ENCODE assay signal across 18 cellular contexts in the genomic region with DNA sequence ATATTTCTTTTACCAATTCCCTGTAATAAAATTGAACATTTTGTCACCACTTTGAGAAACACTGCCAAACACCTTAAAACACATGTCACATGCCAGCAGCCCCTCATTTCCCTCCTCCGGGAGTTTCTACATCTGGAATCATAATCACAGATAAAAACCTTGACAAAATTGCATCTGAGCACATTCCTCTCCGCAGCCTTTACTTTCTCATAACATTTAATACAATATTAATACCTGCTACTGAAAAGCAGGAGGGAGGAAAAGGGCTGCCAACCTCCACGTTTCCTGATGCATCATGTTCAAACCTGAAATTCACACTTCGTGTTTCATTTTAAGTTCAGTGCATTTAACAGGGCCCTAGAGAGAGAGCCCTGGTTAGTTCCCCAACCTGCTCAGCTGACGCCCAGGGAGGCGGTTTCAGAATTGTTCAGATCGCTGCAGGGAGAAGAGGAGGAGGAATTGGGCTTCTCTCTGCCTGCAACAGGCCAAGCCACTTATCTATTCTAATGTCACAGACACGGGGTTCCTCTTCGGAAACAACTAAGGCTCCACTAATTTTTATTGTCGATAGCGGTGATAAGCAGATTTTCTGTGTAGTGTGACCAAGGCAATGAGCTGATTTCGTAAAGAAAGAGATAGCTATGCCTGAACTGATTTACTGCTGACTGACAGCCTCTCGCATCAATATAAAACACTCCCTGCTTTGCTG. TPM values are rescaled to one million over a fixed set of nuclear protein-coding genes. Genes with fewer than 3 reads are reported as not detected.
DNase-seq lines count a peak whose midpoint lies in the region; ATAC-seq and TF ChIP-seq lines count a peak whose summit lies in the region.
"Had no signal": no experiment of that assay in that cellular context is flagged by ENCODE, and none has a peak within 500 bp of the region (broad histone marks: within the 10 kb centered on the region; RNA-seq: fewer than 3 reads in every experiment).

No MANE protein-coding gene starts in this region.

- no peaks in the 10 kb centered on the region for H3K9me2 ChIP-seq in PC-9 (ENCODE audit: insufficient read depth)

- ATAC-seq in memory B cell (ENCODE audit: low read depth) = peak; percentile 50
- no peak for ATAC-seq in activated T-cell treated with anti-CD3 and anti-CD28 coated beads, Interleukin-2, amount 50 U/mL, for 4 hours
- no peak for ATAC-seq in GM21367 (IDR thresholded peaks at IDR 0.05; ENCODE audit: unreplicated experiment)
- ATAC-seq: activated T-helper 17 cell treated with anti-CD3 and anti-CD28 coated beads, Interleukin-2, amount 50 U/mL, for 72 hours; body of pancreas; foreskin keratinocyte had no signal

- H3K36me3 Mint-ChIP-seq in memory B cell = no peaks in the 10 kb centered on the region
- H3K36me3 Mint-ChIP-seq in activated T-cell treated with anti-CD3 and anti-CD28 coated beads, Interleukin-2, amount 50 U/mL, for 4 hours (ENCODE audit: insufficient read depth) = no peaks in the 10 kb centered on the region

- H3K36me3 ChIP-seq in HEK293 (ENCODE audit: control insufficient read depth in 2 of 2, insufficient read depth in 1 of 2, low read length in 2 of 2) = no peaks in the 10 kb centered on the region
- no peaks in the 10 kb centered on the region for H3K36me3 ChIP-seq in PC-9 (ENCODE audit: low read depth)

- H3K79me2 ChIP-seq in PC-9 (ENCODE audit: low read depth) = no peaks in the 10 kb centered on the region

- no TSS peak for BruUV-seq in PC-9 (replicated peaks; lab: Mats Ljungman, UMichigan)

- POLR2A ChIA-PET in HEK293 (lab: Yijun Ruan, JAX) (interaction anchor here (0.6 to 1.0 kb wide), 2 partner anchors 78 to 86 kb away, joined by 3 read pairs; no protein-coding TSS in a partner anchor), PC-9 (lab: Charles Lee; ENCODE audit: unreplicated experiment) (no interaction called here), RWPE1 (lab: Yijun Ruan, JAX; ENCODE audit: low non-redundant PET) (no interaction called here)

- H3K4me1 ChIP-seq in HEK293 (ENCODE audit: control insufficient read depth, insufficient read depth, low read length) (peaks cover 55% of the 10 kb centered on the region), PC-9 (replicated peaks; ENCODE audit: insufficient read depth) (peaks cover 32% of the 10 kb centered on the region)
- H3K4me1 ChIP-seq: foreskin keratinocyte had no signal

- DNase-seq in GF-D8 (lab: John Stamatoyannopoulos, UW) = peak; percentile 48
- DNase-seq in PC-9 = no peak
- no peak for DNase-seq in memory B cell (ENCODE audit: low spot score in 2 of 2)
- no peak for DNase-seq in SHP77 treated with DMSO at 0.1 percent for 48 hours (lab: John Stamatoyannopoulos, UW)
- no peak for DNase-seq in activated T-cell treated with anti-CD3 and anti-CD28 coated beads, Interleukin-2, amount 50 U/mL, for 4 hours
- no peak for DNase-seq in RWPE1 (ENCODE audit: low spot score)
- DNase-seq: activated CD4-positive, alpha-beta T cell treated with anti-CD3 and anti-CD28 coated beads, Interleukin-2, amount 50 U/mL, for 1 hour; AML-193; body of pancreas; effector memory CD4-positive, alpha-beta T cell; foreskin keratinocyte; IMR-90; NCI-H187; stimulated activated CD4-positive, alpha-beta T cell treated with anti-CD3 and anti-CD28 coated beads, Interleukin-4, amount 100 ng/mL, for 24 hours; stimulated activated naive CD4-positive, alpha-beta T cell had no signal

- no peaks in the 10 kb centered on the region for H4K20me1 ChIP-seq in PC-9 (ENCODE audit: insufficient read depth)

- no peak overlapping the region for H3K27ac Mint-ChIP-seq in memory B cell
- H3K27ac Mint-ChIP-seq: activated T-helper 17 cell treated with anti-CD3 and anti-CD28 coated beads, Interleukin-2, amount 50 U/mL, for 72 hours had no signal

- H3K4me1 Mint-ChIP-seq in memory B cell = peaks cover 25% of the 10 kb centered on the region
- peaks cover 18% of the 10 kb centered on the region for H3K4me1 Mint-ChIP-seq in activated T-cell treated with anti-CD3 and anti-CD28 coated beads, Interleukin-2, amount 50 U/mL, for 4 hours (ENCODE audit: low read depth)
- H3K4me1 Mint-ChIP-seq: activated T-helper 17 cell treated with anti-CD3 and anti-CD28 coated beads, Interleukin-2, amount 50 U/mL, for 72 hours had no signal

- H3K27me3 Mint-ChIP-seq in memory B cell = peaks cover 42% of the 10 kb centered on the region
- H3K27me3 Mint-ChIP-seq in activated T-cell treated with anti-CD3 and anti-CD28 coated beads, Interleukin-2, amount 50 U/mL, for 4 hours (ENCODE audit: low read depth) = peaks cover 87% of the 10 kb centered on the region

- H3K27ac ChIP-seq in HEK293 (ENCODE audit: extremely low read depth, low read depth, low read length) (no peak overlapping the region; the same call in 1 of the 2 replicates), PC-9 (no peak overlapping the region), RWPE1 (no peak overlapping the region)
- H3K27ac ChIP-seq: body of pancreas, foreskin keratinocyte had no signal

- peaks cover 8% of the 10 kb centered on the region for H3K27me3 ChIP-seq in PC-9 (ENCODE audit: insufficient read depth, low read depth)

- H2AFZ ChIP-seq in PC-9 = no peak overlapping the region

- intact Hi-C loops in PC-9 (cut with micrococcal nuclease; ENCODE audit: unreplicated experiment) = no loop called here

- H3K9me3 ChIP-seq in HEK293 (ENCODE audit: control insufficient read depth, insufficient read depth, low read depth, low read length) = no peaks in the 10 kb centered on the region
- H3K9me3 ChIP-seq in PC-9 (ENCODE audit: insufficient read depth, low read depth) = no peaks in the 10 kb centered on the region
- H3K9me3 ChIP-seq: body of pancreas had no signal

- no peak overlapping the region for H3K4me3 ChIP-seq in HEK293 (ENCODE audit: low read depth, low read length)
- H3K4me3 ChIP-seq in PC-9 = no peak overlapping the region
- H3K4me3 ChIP-seq: body of pancreas had no signal

- TF ChIP-seq CTCF in HEK293 (tag by site-specific recombination; IDR thresholded peaks at IDR 0.05) (no peak), PC-9 (conservative IDR thresholded peaks at IDR 0.05) (no peak), RWPE1 (conservative IDR thresholded peaks at IDR 0.05; ENCODE audit: low read depth) (no peak)

- peak overlapping the region; percentile 18; the same call in 1 of the 2 replicates for H3K4me2 ChIP-seq in PC-9

- H3K9me3 Mint-ChIP-seq in memory B cell = no peaks in the 10 kb centered on the region
- no peaks in the 10 kb centered on the region for H3K9me3 Mint-ChIP-seq in activated T-cell treated with anti-CD3 and anti-CD28 coated beads, Interleukin-2, amount 50 U/mL, for 4 hours
- H3K9me3 Mint-ChIP-seq: activated T-helper 17 cell treated with anti-CD3 and anti-CD28 coated beads, Interleukin-2, amount 50 U/mL, for 72 hours had no signal

- CTCF ChIA-PET in HEK293 (lab: Yijun Ruan, JAX) (interaction anchor here (1.4 kb wide), 1 partner anchor 34 kb away, joined by 4 read pairs; no protein-coding TSS in a partner anchor), PC-9 (lab: Charles Lee) (no interaction called here), RWPE1 (lab: Yijun Ruan, JAX) (interaction anchor here (1.2 kb wide), 1 partner anchor 9 kb away, joined by 3 read pairs; no protein-coding TSS in a partner anchor)

- H3K4me3 Mint-ChIP-seq in memory B cell = no peak overlapping the region
- H3K4me3 Mint-ChIP-seq in activated T-cell treated with anti-CD3 and anti-CD28 coated beads, Interleukin-2, amount 50 U/mL, for 4 hours = no peak overlapping the region
- H3K4me3 Mint-ChIP-seq: activated T-helper 17 cell treated with anti-CD3 and anti-CD28 coated beads, Interleukin-2, amount 50 U/mL, for 72 hours had no signal

- peaks cover 9% of the 10 kb centered on the region; the same call in 1 of the 2 replicates for H3F3A ChIP-seq in PC-9 (ENCODE audit: insufficient read depth, low read depth)

TF ChIP-seq in HEK293, 187 proteins besides CTCF, POLR2A, EP300 and RAD21 (continues in another document):
- TF ChIP-seq, protein P1, sequence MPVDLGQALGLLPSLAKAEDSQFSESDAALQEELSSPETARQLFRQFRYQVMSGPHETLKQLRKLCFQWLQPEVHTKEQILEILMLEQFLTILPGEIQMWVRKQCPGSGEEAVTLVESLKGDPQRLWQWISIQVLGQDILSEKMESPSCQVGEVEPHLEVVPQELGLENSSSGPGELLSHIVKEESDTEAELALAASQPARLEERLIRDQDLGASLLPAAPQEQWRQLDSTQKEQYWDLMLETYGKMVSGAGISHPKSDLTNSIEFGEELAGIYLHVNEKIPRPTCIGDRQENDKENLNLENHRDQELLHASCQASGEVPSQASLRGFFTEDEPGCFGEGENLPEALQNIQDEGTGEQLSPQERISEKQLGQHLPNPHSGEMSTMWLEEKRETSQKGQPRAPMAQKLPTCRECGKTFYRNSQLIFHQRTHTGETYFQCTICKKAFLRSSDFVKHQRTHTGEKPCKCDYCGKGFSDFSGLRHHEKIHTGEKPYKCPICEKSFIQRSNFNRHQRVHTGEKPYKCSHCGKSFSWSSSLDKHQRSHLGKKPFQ (tag by site-specific recombination; IDR thresholded peaks at IDR 0.05) = no peak
- peak; percentile 25; the same call in 1 of the 2 replicates for TF ChIP-seq ZNF335 (tag by site-specific recombination; conservative IDR thresholded peaks at IDR 0.05)
- 0 out of 2 replicates have a peak, but pooled peaks have one; percentile 19 for TF ChIP-seq ZNF366 (tag by site-specific recombination; conservative IDR thresholded peaks at IDR 0.05)
- TF ChIP-seq GLIS1 (tag by site-specific recombination; IDR thresholded peaks at IDR 0.05) = peak; percentile 66
- no peak for TF ChIP-seq ZNF19 (tag by site-specific recombination; IDR thresholded peaks at IDR 0.05; ENCODE audit: low read depth)
- TF ChIP-seq SCRT2 (tag by site-specific recombination; IDR thresholded peaks at IDR 0.05) = peak; percentile 61; the same call in 1 of the 2 replicates
- peak; percentile 15; the same call in 1 of the 2 replicates for TF ChIP-seq SP7 (tag by site-specific recombination; IDR thresholded peaks at IDR 0.05)
- no peak for TF ChIP-seq ZSCAN16 (tag by site-specific recombination; IDR thresholded peaks at IDR 0.05)
- peak; percentile 30; the same call in 1 of the 2 replicates for TF ChIP-seq ZBTB8A (tag by site-specific recombination; IDR thresholded peaks at IDR 0.05)
- 0 out of 2 replicates have a peak, but pooled peaks have one; percentile 29 for TF ChIP-seq ZBTB17 (tag by site-specific recombination; IDR thresholded peaks at IDR 0.05)
- 0 out of 2 replicates have a peak, but pooled peaks have one; percentile 16 for TF ChIP-seq FEZF1 (tag by site-specific recombination; IDR thresholded peaks at IDR 0.05)
- TF ChIP-seq WT1 (tag by site-specific recombination; IDR thresholded peaks at IDR 0.05) = 0 out of 2 replicates have a peak, but pooled peaks have one; percentile 26
- TF ChIP-seq ZBTB20 (tag by site-specific recombination; IDR thresholded peaks at IDR 0.05) = peak; percentile 8; the same call in 1 of the 2 replicates
- TF ChIP-seq ZIC2 (tag by site-specific recombination; IDR thresholded peaks at IDR 0.05) = no peak
- peak; percentile 18; the same call in 1 of the 2 replicates for TF ChIP-seq ZXDB (tag by site-specific recombination; IDR thresholded peaks at IDR 0.05)
- no peak for TF ChIP-seq ZNF843 (tag by site-specific recombination; IDR thresholded peaks at IDR 0.05)

RNA-seq across cellular contexts. Expression of a gene that starts 5.0 kb away (rescaled TPM):
- 0.90 and 1.4 TPM in 2 replicates for total RNA-seq in PC-9 (2021)
- total RNA-seq in activated T-cell treated with anti-CD3 and anti-CD28 coated beads, Interleukin-2, amount 50 U/mL, for 4 hours = under 1 TPM in 1 of 3 donors, not detected in 2; 0.10 TPM
- total RNA-seq: activated T-helper 17 cell treated with anti-CD3 and anti-CD28 coated beads, Interleukin-2, amount 50 U/mL, for 72 hours; body of pancreas; foreskin keratinocyte; IMR-90 had no signal
